Comparison of ENCODE assay signal across 15 cellular contexts in genomic region chr13:113022391-113023216, GRCh38. TPM values are rescaled to one million over a fixed set of nuclear protein-coding genes. Genes with fewer than 3 reads are reported as not detected.
DNase-seq lines count a peak whose midpoint lies in the region; ATAC-seq, FAIRE-seq and TF ChIP-seq lines count a peak whose summit lies in the region.
"Had no signal": no experiment of that assay in that cellular context is flagged by ENCODE, and none has a peak within 500 bp of the region (broad histone marks: within the 10 kb centered on the region; RNA-seq: fewer than 3 reads in every experiment).

No MANE protein-coding gene starts in this region.

- H3K27ac Mint-ChIP-seq in Calu3 (ENCODE audit: unreplicated experiment): no peak overlapping the region
- H3K27ac Mint-ChIP-seq: CD8-positive, alpha-beta T cell had no signal

- BruUV-seq in Calu3 (replicated peaks; lab: Mats Ljungman, UMichigan): no TSS peak

- TF ChIP-seq POLR2A in gastrocnemius medialis (IDR thresholded peaks at IDR 0.05): no peak
- no peak for TF ChIP-seq POLR2A in erythroblast (IDR thresholded peaks at IDR 0.05; ENCODE audit: low read length)

- FAIRE-seq in frontal cortex (lab: Jason Lieb, UNC): no peak

- no peaks in the 10 kb centered on the region for H3K4me1 ChIP-seq in gastrocnemius medialis

- no peaks in the 10 kb centered on the region for H3K36me3 Mint-ChIP-seq in Calu3 (ENCODE audit: insufficient read depth, unreplicated experiment)

- H3K4me3 ChIP-seq in gastrocnemius medialis: no peak overlapping the region

- peak; percentile 8 to 64 for ATAC-seq in gastrocnemius medialis
- ATAC-seq: CD8-positive, alpha-beta T cell had no signal

- peaks cover 0 to 7% (median 6%) of the 10 kb centered on the region in 3 donors for H3K27me3 ChIP-seq in gastrocnemius medialis

- H3K27me3 Mint-ChIP-seq in Calu3 (ENCODE audit: unreplicated experiment): no peaks in the 10 kb centered on the region

- TF ChIP-seq CTCF in gastrocnemius medialis (IDR thresholded peaks at IDR 0.05 in 4 of 5, conservative IDR thresholded peaks at IDR 0.05 in 1 of 5): no peak
- TF ChIP-seq CTCF in Calu3 (IDR thresholded peaks at IDR 0.05; ENCODE audit: unreplicated experiment): no peak

- H3K36me3 ChIP-seq in gastrocnemius medialis: no peaks in the 10 kb centered on the region

- DNase-seq in MV-4-11 (lab: John Stamatoyannopoulos, UW) (peak; percentile 6), dermis blood vessel endothelial cell (peak; percentile 55), islet precursor cell (peak; percentile 96), gastrocnemius medialis (no peak), frontal cortex (ENCODE audit: low spot score in 2 of 2) (no peak), erythroblast (lab: John Stamatoyannopoulos, UW) (no peak), HCEC 1CT (no peak), Calu3 (no peak)
- DNase-seq: activated CD4-positive, alpha-beta T cell treated with anti-CD3 and anti-CD28 coated beads, Interleukin-2, amount 50 U/mL, for 1 hour; activated effector memory CD4-positive, alpha-beta T cell treated with Interleukin-2 at 50 U/mL for 16 hours; CD8-positive, alpha-beta T cell; central memory CD4-positive, alpha-beta T cell; GOT3; NCI-H1930; T-helper 1 cell had no signal

- intact Hi-C loops in gastrocnemius medialis (cut with DNase I; ENCODE audit: low total_unique reads) (no loop called here), Calu3 (cut with micrococcal nuclease; ENCODE audit: unreplicated experiment) (no loop called here)

- CTCF ChIA-PET in Calu3 (lab: Charles Lee): interaction anchor here (0.6 kb wide), 1 partner anchor 277 kb away, joined by 4 read pairs; no protein-coding TSS in a partner anchor

- no peaks in the 10 kb centered on the region for H3K9me3 Mint-ChIP-seq in Calu3 (ENCODE audit: low read depth, unreplicated experiment)
- H3K9me3 Mint-ChIP-seq: CD8-positive, alpha-beta T cell had no signal

- H3K4me1 Mint-ChIP-seq in Calu3 (ENCODE audit: low read depth, unreplicated experiment): no peaks in the 10 kb centered on the region

- in situ Hi-C loops in gastrocnemius medialis (cut with MboI; ENCODE audit: low sequenced_read_pairs in 4 of 4): no loop called here

- no peak overlapping the region for H3K4me3 Mint-ChIP-seq in Calu3 (ENCODE audit: low read depth, unreplicated experiment)
- H3K4me3 Mint-ChIP-seq: CD8-positive, alpha-beta T cell had no signal

- no peaks in the 10 kb centered on the region for H3K9me3 ChIP-seq in gastrocnemius medialis

- H3K27ac ChIP-seq in gastrocnemius medialis: peak overlapping the region in 3 of 4 donors; percentile 50 to 62 (median 56)

RNA-seq across cellular contexts. Expression of gene MCF2L, which starts 53.6 kb away (rescaled TPM):
- total RNA-seq in dermis blood vessel endothelial cell (7.8 and 51.4 TPM in 2 replicates), gastrocnemius medialis (10 to 100 TPM; 16.1 to 21.2 (median 19.4) TPM), frontal cortex (137 TPM), Calu3 (2022) (12.9 and 14.2 TPM in 2 replicates)

Comparison
In these comparisons a context has a peak if more than half of its experiments do, and no peak if none do; other contexts are left out.
1. DNase-seq: peak in MV-4-11 (single experiment), dermis blood vessel endothelial cell (single experiment) and islet precursor cell (single experiment); none in gastrocnemius medialis (0 of 2), frontal cortex (0 of 2), erythroblast (0 of 2), HCEC 1CT (single experiment) and Calu3 (single experiment).